9 cellular contexts compared by ENCODE assay signal in the genomic region with DNA sequence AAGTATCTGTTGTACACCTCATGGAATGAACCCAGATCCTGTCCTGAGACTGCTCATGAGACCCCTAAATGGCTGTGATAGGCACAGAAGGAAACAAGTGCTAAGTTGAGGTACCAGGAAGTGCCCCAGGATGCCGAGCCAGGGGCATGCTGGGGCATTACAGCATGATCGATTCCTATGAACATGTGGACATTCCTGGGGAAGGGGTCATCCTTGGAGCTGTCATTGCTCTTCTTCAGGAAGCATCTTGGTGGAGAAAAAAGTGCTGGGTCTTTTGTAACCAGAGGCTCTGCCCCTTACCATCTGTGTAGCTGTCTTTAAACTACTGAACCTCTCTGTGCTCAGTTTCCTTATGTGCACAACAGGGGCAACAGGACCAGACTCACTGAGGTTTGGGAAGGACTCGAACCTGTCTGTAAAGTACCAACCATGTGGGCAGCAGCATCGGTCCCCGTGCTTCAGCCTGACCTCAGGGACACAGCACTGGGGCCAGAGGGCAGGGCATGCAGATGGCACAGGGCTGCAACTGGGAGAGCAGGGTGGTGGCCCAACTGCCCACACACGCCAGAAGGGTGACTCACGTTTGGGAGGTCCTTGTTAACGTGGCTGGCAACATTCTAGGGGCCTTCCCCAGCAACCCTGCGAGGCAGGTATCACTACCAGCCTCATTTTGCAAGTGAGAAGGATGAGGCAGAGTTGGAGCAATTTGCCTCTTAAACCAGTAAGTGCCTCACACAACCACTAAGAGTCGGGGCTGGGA.
DNase-seq lines count a peak whose midpoint lies in the region; ATAC-seq and TF ChIP-seq lines count a peak whose summit lies in the region.
"Had no signal": no experiment of that assay in that cellular context is flagged by ENCODE, and none has a peak within 500 bp of the region (broad histone marks: within the 10 kb centered on the region; RNA-seq: fewer than 3 reads in every experiment).

No MANE protein-coding gene starts in this region.

- no peak overlapping the region for H3K27ac ChIP-seq in mesendoderm (ENCODE audit: low read depth, low read length)
- H3K27ac ChIP-seq in spleen: no peak overlapping the region

- H2AK5ac ChIP-seq in mesendoderm (ENCODE audit: low read length): no peak overlapping the region

- peaks cover 65 to 88% of the 10 kb centered on the region in 2 donors for H3K4me1 Mint-ChIP-seq in stimulated activated naive B cell treated with anti-CD40 and anti-IgM and Interleukin-4, amounts not matched to agents 10 μg/mL and 1 μg/mL and 100 μg/mL, for 72 hours

- no peak overlapping the region for H3K4ac ChIP-seq in mesendoderm (ENCODE audit: low read depth, low read length)

- H3K27me3 ChIP-seq in mesendoderm (ENCODE audit: insufficient read depth, low read length, poor library complexity): no peaks in the 10 kb centered on the region
- no peaks in the 10 kb centered on the region for H3K27me3 ChIP-seq in spleen (replicated peaks in 1 of 7)

- H3K18ac ChIP-seq in mesendoderm (ENCODE audit: low read length): no peak overlapping the region

- no peak overlapping the region for H3K4me2 ChIP-seq in mesendoderm (ENCODE audit: low read length)

- peak; percentile 84 to 91 for ATAC-seq in activated CD4-positive, CD25-positive, alpha-beta regulatory T cell treated with anti-CD3 and anti-CD28 coated beads, Interleukin-2, amount 50 U/mL, for 24 hours
- ATAC-seq in stimulated activated naive B cell treated with anti-CD40 and anti-IgM and Interleukin-4, amounts not matched to agents 10 μg/mL and 1 μg/mL and 100 μg/mL, for 72 hours (replicated peaks): peak; percentile 76 to 89
- no peak for ATAC-seq in HG02970 (IDR thresholded peaks at IDR 0.05; ENCODE audit: low FRiP score, unreplicated experiment)

- no peaks in the 10 kb centered on the region for H3K9me3 Mint-ChIP-seq in stimulated activated naive B cell treated with anti-CD40 and anti-IgM and Interleukin-4, amounts not matched to agents 10 μg/mL and 1 μg/mL and 100 μg/mL, for 72 hours

- H3K27ac Mint-ChIP-seq in stimulated activated naive B cell treated with anti-CD40 and anti-IgM and Interleukin-4, amounts not matched to agents 10 μg/mL and 1 μg/mL and 100 μg/mL, for 72 hours: peak overlapping the region; percentile 53

- no peak overlapping the region for H2BK5ac ChIP-seq in mesendoderm (ENCODE audit: low read length)

- H3K79me2 ChIP-seq in mesendoderm (ENCODE audit: control insufficient read depth, insufficient read depth, low read length): no peaks in the 10 kb centered on the region

- TF ChIP-seq CTCF in spleen (IDR thresholded peaks at IDR 0.05 in 8 of 11, conservative IDR thresholded peaks at IDR 0.05 in 3 of 11): no peak

- H3K79me1 ChIP-seq in mesendoderm (ENCODE audit: low read length): no peaks in the 10 kb centered on the region

- H4K5ac ChIP-seq in mesendoderm (ENCODE audit: low read length): no peak overlapping the region

- H3K4me1 ChIP-seq in mesendoderm (ENCODE audit: control insufficient read depth, low read depth, low read length): no peaks in the 10 kb centered on the region
- peaks cover 7 to 32% (median 21%) of the 10 kb centered on the region in 6 donors for H3K4me1 ChIP-seq in spleen

- H3K27me3 Mint-ChIP-seq in stimulated activated naive B cell treated with anti-CD40 and anti-IgM and Interleukin-4, amounts not matched to agents 10 μg/mL and 1 μg/mL and 100 μg/mL, for 72 hours: no peaks in the 10 kb centered on the region

- no peak for DNase-seq in activated CD4-positive, CD25-positive, alpha-beta regulatory T cell treated with anti-CD3 and anti-CD28 coated beads, Interleukin-2, amount 50 U/mL, for 72 hours
- DNase-seq in activated CD8-positive, alpha-beta memory T cell treated with anti-CD3 and anti-CD28 coated beads, Interleukin-2, amount 50 U/mL, for 4 hours: peak; percentile 42
- DNase-seq in left kidney (ENCODE audit: low read depth, low spot score): peak; percentile 12
- DNase-seq in stimulated activated naive B cell treated with anti-CD40 and anti-IgM and Interleukin-4, amounts not matched to agents 10 μg/mL and 1 μg/mL and 100 μg/mL, for 72 hours: peak; percentile 53
- no peak for DNase-seq in mesendoderm
- no peak for DNase-seq in spleen
- DNase-seq: RPMI8226 had no signal

- H3K36me3 ChIP-seq in mesendoderm (ENCODE audit: control insufficient read depth, insufficient read depth, low read length): no peaks in the 10 kb centered on the region
- peaks cover 0 to 12% (median 2%) of the 10 kb centered on the region in 6 donors for H3K36me3 ChIP-seq in spleen

- H3K9me3 ChIP-seq in spleen: no peaks in the 10 kb centered on the region

- no peak overlapping the region for H3K4me3 ChIP-seq in mesendoderm (ENCODE audit: low read length)
- no peak overlapping the region for H3K4me3 ChIP-seq in spleen

- intact Hi-C loops in spleen (cut with DNase I; ENCODE audit: low total_unique reads): no loop called here

- H3K23ac ChIP-seq in mesendoderm (ENCODE audit: low read length): no peak overlapping the region

- no peak overlapping the region for H3K9ac ChIP-seq in mesendoderm (ENCODE audit: low read length)

- peaks cover 59 to 82% of the 10 kb centered on the region in 2 donors for H3K36me3 Mint-ChIP-seq in stimulated activated naive B cell treated with anti-CD40 and anti-IgM and Interleukin-4, amounts not matched to agents 10 μg/mL and 1 μg/mL and 100 μg/mL, for 72 hours

- H3K56ac ChIP-seq in mesendoderm (ENCODE audit: low read length): no peak overlapping the region

- peak overlapping the region in 1 of 2 donors; percentile 43 for H3K4me3 Mint-ChIP-seq in stimulated activated naive B cell treated with anti-CD40 and anti-IgM and Interleukin-4, amounts not matched to agents 10 μg/mL and 1 μg/mL and 100 μg/mL, for 72 hours

- no CpG with 5 or more reads among the region's 10 CpGs for WGBS in mesendoderm (ENCODE audit: extremely low coverage, insufficient coverage, low lambda C conversion rate)
- 64 to 80% (median 72%) methylated on average over 7 to 10 of the region's 10 CpGs for WGBS in spleen, 5 donors

- H2BK120ac ChIP-seq in mesendoderm (ENCODE audit: low read depth, low read length): no peak overlapping the region

- H2BK15ac ChIP-seq in mesendoderm (replicated peaks; ENCODE audit: low read depth): no peak overlapping the region

- no peak for TF ChIP-seq POLR2A in spleen (IDR thresholded peaks at IDR 0.05)

- no peak overlapping the region for H4K8ac ChIP-seq in mesendoderm (ENCODE audit: low read depth, low read length)

Comparison
In these comparisons a context has a peak if more than half of its experiments do, and no peak if none do; other contexts are left out.
1. DNase-seq: peak in activated CD8-positive, alpha-beta memory T cell treated with anti-CD3 and anti-CD28 coated beads, Interleukin-2, amount 50 U/mL, for 4 hours (single experiment), left kidney (single experiment) and stimulated activated naive B cell treated with anti-CD40 and anti-IgM and Interleukin-4, amounts not matched to agents 10 μg/mL and 1 μg/mL and 100 μg/mL, for 72 hours (single experiment); none in activated CD4-positive, CD25-positive, alpha-beta regulatory T cell treated with anti-CD3 and anti-CD28 coated beads, Interleukin-2, amount 50 U/mL, for 72 hours (single experiment), mesendoderm (single experiment) and spleen (single experiment).